27 cellular contexts compared by ENCODE assay signal in the genomic region with DNA sequence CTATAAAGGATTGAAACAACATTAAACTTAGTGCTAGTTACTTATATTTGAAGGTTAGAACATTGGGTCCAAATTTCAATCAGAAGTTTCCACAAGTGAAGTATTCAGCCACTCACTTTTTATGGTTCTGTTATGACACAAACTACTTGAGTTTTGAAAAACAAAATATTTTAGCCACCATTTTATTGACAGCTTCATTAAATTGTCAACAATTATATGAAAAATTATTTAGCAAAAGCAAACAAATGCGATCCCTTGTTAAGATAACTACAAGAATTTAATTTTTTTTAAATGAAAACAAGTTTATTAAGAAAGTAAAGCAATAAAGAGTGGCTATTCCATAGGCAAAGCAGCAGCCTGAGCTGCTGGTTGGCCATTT. TPM values are rescaled to one million over a fixed set of nuclear protein-coding genes. Genes with fewer than 3 reads are reported as not detected.
"Had no signal": no experiment of that assay in that cellular context is flagged by ENCODE, and none has a peak within 500 bp of the region (broad histone marks: within the 10 kb centered on the region; RNA-seq: fewer than 3 reads in every experiment).

No MANE protein-coding gene starts in this region.

- H3K9me3 ChIP-seq: esophagus squamous epithelium, heart right ventricle, neutrophil, ovary, prostate gland, right atrium auricular region, suprapubic skin, tibial nerve, uterus had no signal

- H3K27ac ChIP-seq: esophagus squamous epithelium, neutrophil, ovary, prostate gland, right atrium auricular region, suprapubic skin, tibial nerve, uterus had no signal

- H3K36me3 ChIP-seq: esophagus squamous epithelium, heart right ventricle, neutrophil, ovary, prostate gland, right atrium auricular region, suprapubic skin, tibial nerve, uterus had no signal

- FAIRE-seq: keratinocyte had no signal

- DNase-seq: activated CD4-positive, alpha-beta memory T cell treated with anti-CD3 and anti-CD28 coated beads, Interleukin-2, amount 10 ng/mL, durations not matched to agents 7 days and 5 days; activated CD4-positive, alpha-beta T cell treated with anti-CD3 and anti-CD28 coated beads, Interleukin-2, amount 10 ng/mL, durations not matched to agents 24 days and 14 days; activated gamma-delta T cell treated with Interleukin-2 at 50 U/mL for 16 hours; activated T-cell treated with anti-CD3 and anti-CD28 coated beads for 4 hours; anterior cingulate cortex; effector memory CD4-positive, alpha-beta T cell; esophagus squamous epithelium; heart right ventricle; ovary; stimulated activated CD4-positive, alpha-beta T cell treated with anti-CD3 and anti-CD28 coated beads, Interleukin-12 subunit alpha, Interleukin-12 subunit beta, amount 100 ng/mL, for 4 hours; stimulated activated naive CD8-positive, alpha-beta T cell treated with anti-CD3 and anti-CD28 coated beads, Interleukin-15, amount 100 ng/mL, for 72 hours; uterus had no signal

- H3K27me3 ChIP-seq: esophagus squamous epithelium, ovary, right atrium auricular region, suprapubic skin, tibial nerve, uterus had no signal

- H3K36me3 Mint-ChIP-seq: activated naive CD4-positive, alpha-beta T cell treated with anti-CD3 and anti-CD28 coated beads, Interleukin-2, amount 50 U/mL, for 24 hours; brain; memory B cell; stimulated activated effector memory CD8-positive, alpha-beta T cell treated with anti-CD3 and anti-CD28 coated beads, Interleukin-12 subunit alpha, Interleukin-12 subunit beta, amount 100 ng/mL, for 72 hours had no signal

- H3K4me1 ChIP-seq: prostate gland had no signal

- H3K4me1 Mint-ChIP-seq: nephron had no signal

- H3K4me3 ChIP-seq: esophagus squamous epithelium, ovary, prostate gland, right atrium auricular region, suprapubic skin, tibial nerve, uterus had no signal

- ATAC-seq: activated CD4-positive, CD25-positive, alpha-beta regulatory T cell treated with anti-CD3 and anti-CD28 coated beads, Interleukin-2, amount 50 U/mL, for 24 hours; stimulated activated effector memory CD8-positive, alpha-beta T cell treated with anti-CD3 and anti-CD28 coated beads, Interleukin-12 subunit alpha, Interleukin-12 subunit beta, amount 100 ng/mL, for 72 hours; stimulated activated naive CD8-positive, alpha-beta T cell treated with anti-CD3 and anti-CD28 coated beads, Interleukin-15, amount 100 ng/mL, for 72 hours had no signal

- H3K9me3 Mint-ChIP-seq: activated CD4-positive, alpha-beta memory T cell treated with anti-CD3 and anti-CD28 coated beads, Interleukin-2, amount 10 ng/mL, durations not matched to agents 7 days and 5 days; activated CD4-positive, alpha-beta T cell treated with anti-CD3 and anti-CD28 coated beads, Interleukin-2, amount 10 ng/mL, durations not matched to agents 24 days and 14 days; activated naive CD4-positive, alpha-beta T cell treated with anti-CD3 and anti-CD28 coated beads, Interleukin-2, amount 50 U/mL, for 24 hours; memory B cell; nephron; stimulated activated effector memory CD8-positive, alpha-beta T cell treated with anti-CD3 and anti-CD28 coated beads, Interleukin-12 subunit alpha, Interleukin-12 subunit beta, amount 100 ng/mL, for 72 hours; stimulated activated naive CD8-positive, alpha-beta T cell treated with anti-CD3 and anti-CD28 coated beads, Interleukin-15, amount 100 ng/mL, for 72 hours had no signal

- H3K4me3 Mint-ChIP-seq: activated CD4-positive, alpha-beta memory T cell treated with anti-CD3 and anti-CD28 coated beads, Interleukin-2, amount 10 ng/mL, durations not matched to agents 7 days and 5 days; activated CD4-positive, alpha-beta T cell treated with anti-CD3 and anti-CD28 coated beads, Interleukin-2, amount 10 ng/mL, durations not matched to agents 24 days and 14 days; activated naive CD4-positive, alpha-beta T cell treated with anti-CD3 and anti-CD28 coated beads, Interleukin-2, amount 50 U/mL, for 24 hours; memory B cell; nephron; stimulated activated effector memory CD8-positive, alpha-beta T cell treated with anti-CD3 and anti-CD28 coated beads, Interleukin-12 subunit alpha, Interleukin-12 subunit beta, amount 100 ng/mL, for 72 hours; stimulated activated naive CD8-positive, alpha-beta T cell treated with anti-CD3 and anti-CD28 coated beads, Interleukin-15, amount 100 ng/mL, for 72 hours had no signal

- H3K27ac Mint-ChIP-seq: activated CD4-positive, alpha-beta memory T cell treated with anti-CD3 and anti-CD28 coated beads, Interleukin-2, amount 10 ng/mL, durations not matched to agents 7 days and 5 days; activated CD4-positive, alpha-beta T cell treated with anti-CD3 and anti-CD28 coated beads, Interleukin-2, amount 10 ng/mL, durations not matched to agents 24 days and 14 days; activated naive CD4-positive, alpha-beta T cell treated with anti-CD3 and anti-CD28 coated beads, Interleukin-2, amount 50 U/mL, for 24 hours; brain; memory B cell; nephron; stimulated activated effector memory CD8-positive, alpha-beta T cell treated with anti-CD3 and anti-CD28 coated beads, Interleukin-12 subunit alpha, Interleukin-12 subunit beta, amount 100 ng/mL, for 72 hours; stimulated activated naive CD8-positive, alpha-beta T cell treated with anti-CD3 and anti-CD28 coated beads, Interleukin-15, amount 100 ng/mL, for 72 hours had no signal

RNA-seq across cellular contexts. Expression of a gene that starts 3.1 kb away (rescaled TPM):
- total RNA-seq: activated CD4-positive, alpha-beta memory T cell treated with anti-CD3 and anti-CD28 coated beads, Interleukin-2, amount 10 ng/mL, durations not matched to agents 7 days and 5 days; activated CD4-positive, alpha-beta T cell treated with anti-CD3 and anti-CD28 coated beads, Interleukin-2, amount 10 ng/mL, durations not matched to agents 24 days and 14 days; T-helper 2 cell treated with Interferon-gamma antibody and Interleukin-4, amounts not matched to agents 100 ng/mL and 5 ng/mL, for 36 hours had no signal

RNA-seq across cellular contexts. Expression of a gene that starts 57.4 kb away (rescaled TPM):
- total RNA-seq: activated CD4-positive, alpha-beta memory T cell treated with anti-CD3 and anti-CD28 coated beads, Interleukin-2, amount 10 ng/mL, durations not matched to agents 7 days and 5 days; activated CD4-positive, alpha-beta T cell treated with anti-CD3 and anti-CD28 coated beads, Interleukin-2, amount 10 ng/mL, durations not matched to agents 24 days and 14 days; left lobe of liver; skeletal muscle tissue; T-helper 2 cell treated with Interferon-gamma antibody and Interleukin-4, amounts not matched to agents 100 ng/mL and 5 ng/mL, for 36 hours had no signal
